24 cellular contexts compared by ENCODE assay signal in the genomic region with DNA sequence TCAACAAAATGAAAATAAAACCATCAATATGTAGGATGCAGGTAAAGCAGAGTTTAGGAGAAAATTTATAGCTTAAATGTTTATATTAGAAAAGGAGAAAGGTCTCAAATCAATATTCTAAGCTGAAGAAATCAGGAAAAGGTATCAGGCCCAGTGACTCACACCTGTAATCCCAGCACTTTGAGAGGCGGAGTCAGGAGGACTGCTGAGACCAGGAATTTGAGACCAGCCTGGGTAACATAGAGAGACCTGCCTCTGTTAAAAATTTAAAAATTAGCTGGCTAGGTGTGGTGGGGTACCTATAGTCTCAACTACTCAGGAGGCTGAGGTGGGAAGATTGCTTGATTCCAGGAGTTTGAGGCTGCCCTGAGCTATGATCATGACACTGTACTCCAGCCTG. TPM values are rescaled to one million over a fixed set of nuclear protein-coding genes. Genes with fewer than 3 reads are reported as not detected.
DNase-seq lines count a peak whose midpoint lies in the region; ATAC-seq and TF ChIP-seq lines count a peak whose summit lies in the region.
"Had no signal": no experiment of that assay in that cellular context is flagged by ENCODE, and none has a peak within 500 bp of the region (broad histone marks: within the 10 kb centered on the region; RNA-seq: fewer than 3 reads in every experiment).

No MANE protein-coding gene starts in this region.

- H3K4me1 ChIP-seq in breast epithelium (no peaks in the 10 kb centered on the region), lung (ENCODE audit: control insufficient read depth in 2 of 2, insufficient read depth in 2 of 2, low read length in 2 of 2) (no peaks in the 10 kb centered on the region)
- H3K4me1 ChIP-seq: vagina had no signal

- no peaks in the 10 kb centered on the region for H3K9me3 ChIP-seq in breast epithelium
- no peaks in the 10 kb centered on the region for H3K9me3 ChIP-seq in lung (ENCODE audit: control insufficient read depth in 2 of 2, insufficient read depth in 1 of 2, low read length in 1 of 2)

- DNase-seq in MCF 10A (ENCODE audit: unreplicated experiment), result peak; percentile 48
- no peak for DNase-seq in breast epithelium (ENCODE audit: low spot score in 2 of 2)
- peak; percentile 26 for DNase-seq in lung (ENCODE audit: low spot score)
- no peak for DNase-seq in dedifferentiated amniotic fluid mesenchymal stem cell (ENCODE audit: extremely low spot score)
- DNase-seq in foreskin fibroblast, result no peak
- no peak for DNase-seq in chondrocyte (ENCODE audit: low spot score)
- DNase-seq: amygdala; caudate nucleus; DND-41; effector memory CD4-positive, alpha-beta T cell; heart left ventricle; lower lobe of right lung; MM.1S; NCI-H748 treated with DMSO at 0.1 percent for 48 hours; posterior cingulate gyrus; SHP77; stimulated activated CD4-positive, alpha-beta T cell treated with anti-CD3 and anti-CD28 coated beads, Interleukin-1b, Interleukin-23, amount 100 ng/mL, for 48 hours; substantia nigra; WERI-Rb-1 had no signal

- no TSS peak for BruUV-seq in MCF 10A (replicated peaks; lab: Mats Ljungman, UMichigan)

- H3K4me3 Mint-ChIP-seq in MCF 10A (ENCODE audit: unreplicated experiment), result no peak overlapping the region
- H3K4me3 Mint-ChIP-seq in activated T-helper 17 cell treated with anti-CD3 and anti-CD28 coated beads, Interleukin-2, amount 50 U/mL, for 72 hours, result peak overlapping the region; percentile 18
- H3K4me3 Mint-ChIP-seq in chondrocyte (ENCODE audit: unreplicated experiment), result no peak overlapping the region
- H3K4me3 Mint-ChIP-seq: nephron had no signal

- 99 to 100% methylated on average over 1 of the region's 1 CpG for WGBS in lung, 2 donors

- TF ChIP-seq POLR2A in breast epithelium (IDR thresholded peaks at IDR 0.05), result no peak

- CTCF ChIA-PET in MCF 10A (lab: Yijun Ruan, JAX), result interaction anchor here (0.6 to 1.8 kb wide), 12 partner anchors 15 to 534 kb away, joined by 3 to 8 read pairs (median 4); no protein-coding TSS in a partner anchor

- POLR2A ChIA-PET in MCF 10A (lab: Yijun Ruan, JAX), result interaction anchor here (0.7 to 2.0 kb wide), 3 partner anchors 11 to 214 kb away, joined by 3 to 6 read pairs (median 3); no protein-coding TSS in a partner anchor

- H3K27ac ChIP-seq in breast epithelium (no peak overlapping the region), lung (ENCODE audit: low read depth in 1 of 2, low read length in 1 of 2) (no peak overlapping the region)
- H3K27ac ChIP-seq: heart left ventricle, lower lobe of right lung, vagina, WERI-Rb-1 had no signal

- H3K36me3 ChIP-seq in breast epithelium (no peaks in the 10 kb centered on the region), lung (ENCODE audit: control insufficient read depth in 2 of 2, insufficient read depth in 2 of 2, low read length in 2 of 2) (peaks cover 0 to 7% of the 10 kb centered on the region in 2 donors)
- H3K36me3 ChIP-seq: WERI-Rb-1 had no signal

- H3K4me1 Mint-ChIP-seq in MCF 10A (ENCODE audit: insufficient read depth, unreplicated experiment), result peaks cover 21% of the 10 kb centered on the region
- H3K4me1 Mint-ChIP-seq in activated T-helper 17 cell treated with anti-CD3 and anti-CD28 coated beads, Interleukin-2, amount 50 U/mL, for 72 hours, result peaks cover 24% of the 10 kb centered on the region
- H3K4me1 Mint-ChIP-seq in chondrocyte (ENCODE audit: low read depth), result peaks cover 8% of the 10 kb centered on the region

- ATAC-seq in activated T-helper 17 cell treated with anti-CD3 and anti-CD28 coated beads, Interleukin-2, amount 50 U/mL, for 72 hours (replicated peaks), result no peak
- ATAC-seq in lung (ENCODE audit: insufficient read depth, low FRiP score), result no peak
- ATAC-seq in GM21390 (IDR thresholded peaks at IDR 0.05; ENCODE audit: unreplicated experiment), result no peak
- ATAC-seq: heart left ventricle, lower lobe of right lung had no signal

- H3K9me3 Mint-ChIP-seq in MCF 10A (ENCODE audit: unreplicated experiment), result peaks cover 33% of the 10 kb centered on the region
- H3K9me3 Mint-ChIP-seq in activated T-helper 17 cell treated with anti-CD3 and anti-CD28 coated beads, Interleukin-2, amount 50 U/mL, for 72 hours, result peaks cover 4% of the 10 kb centered on the region
- H3K9me3 Mint-ChIP-seq in chondrocyte (ENCODE audit: low read depth), result peaks cover 28% of the 10 kb centered on the region

- H3K27me3 Mint-ChIP-seq in MCF 10A (ENCODE audit: insufficient read depth, unreplicated experiment), result no peaks in the 10 kb centered on the region
- no peaks in the 10 kb centered on the region for H3K27me3 Mint-ChIP-seq in activated T-helper 17 cell treated with anti-CD3 and anti-CD28 coated beads, Interleukin-2, amount 50 U/mL, for 72 hours
- peaks cover 3% of the 10 kb centered on the region for H3K27me3 Mint-ChIP-seq in chondrocyte (ENCODE audit: low read depth)
- H3K27me3 Mint-ChIP-seq: IgD-negative memory B cell had no signal

- H3K27me3 ChIP-seq in breast epithelium (no peaks in the 10 kb centered on the region), lung (ENCODE audit: control insufficient read depth, insufficient read depth) (no peaks in the 10 kb centered on the region)
- H3K27me3 ChIP-seq: heart left ventricle, vagina had no signal

- H3K4me3 ChIP-seq in breast epithelium (no peak overlapping the region), lung (no peak overlapping the region), foreskin fibroblast (ENCODE audit: low read depth in 1 of 2, low read length in 2 of 2) (no peak overlapping the region)
- H3K4me3 ChIP-seq: heart left ventricle, lower lobe of right lung, vagina had no signal

- peak overlapping the region; percentile 3 for H3K27ac Mint-ChIP-seq in MCF 10A (ENCODE audit: low read depth, unreplicated experiment)
- peak overlapping the region; percentile 14 for H3K27ac Mint-ChIP-seq in activated T-helper 17 cell treated with anti-CD3 and anti-CD28 coated beads, Interleukin-2, amount 50 U/mL, for 72 hours
- no peak overlapping the region for H3K27ac Mint-ChIP-seq in chondrocyte (ENCODE audit: unreplicated experiment)
- H3K27ac Mint-ChIP-seq: nephron had no signal

- intact Hi-C loops in MCF 10A (cut with micrococcal nuclease), result no loop called here
- intact Hi-C loops in breast epithelium (cut with DNase I; ENCODE audit: low total_unique reads), result no loop called here

- TF ChIP-seq CTCF in MCF 10A (IDR thresholded peaks at IDR 0.05; ENCODE audit: unreplicated experiment) (no peak), breast epithelium (IDR thresholded peaks at IDR 0.05) (no peak), lung (IDR thresholded peaks at IDR 0.05; ENCODE audit: control extremely low read depth, extremely low read depth) (no peak), foreskin fibroblast (IDR thresholded peaks at IDR 0.05; ENCODE audit: low read depth, low read length) (no peak), chondrocyte (IDR thresholded peaks at IDR 0.05) (no peak)

- H3K36me3 Mint-ChIP-seq in MCF 10A (ENCODE audit: insufficient read depth, unreplicated experiment) (peaks cover 1% of the 10 kb centered on the region), chondrocyte (ENCODE audit: low read depth) (peaks cover 5% of the 10 kb centered on the region)
- peaks cover 92% of the 10 kb centered on the region for H3K36me3 Mint-ChIP-seq in activated T-helper 17 cell treated with anti-CD3 and anti-CD28 coated beads, Interleukin-2, amount 50 U/mL, for 72 hours (ENCODE audit: low read depth)

RNA-seq across cellular contexts. Expression of a gene that starts 32.2 kb away (rescaled TPM):
- total RNA-seq in MCF 10A (2022), result 2.8 and 3.0 TPM in 2 replicates
- total RNA-seq in breast epithelium, result 100 to 1,000 TPM in 1 of 3 donors, 10 to 100 TPM in 2; 47.4 to 201 (median 97.0) TPM
- 10 to 100 TPM; 27.4 to 40.1 TPM for total RNA-seq in activated T-helper 17 cell treated with anti-CD3 and anti-CD28 coated beads, Interleukin-2, amount 50 U/mL, for 72 hours
- 10 to 100 TPM; 15.4 to 69.0 TPM for total RNA-seq in lung
- polyA plus RNA-seq in lung, result 10 to 100 TPM; 54.7 to 73.6 TPM
- total RNA-seq in chondrocyte, result 1.2 to 1.5 TPM (median 1.3 TPM) in 3 replicates

RNA-seq across cellular contexts. Expression of a gene that starts 34.1 kb away (rescaled TPM):
- total RNA-seq in MCF 10A (2022) (2.6 TPM in 2 replicates), breast epithelium (100 to 1,000 TPM; 206 to 320 (median 276) TPM), lung (100 to 1,000 TPM; 168 to 208 TPM), chondrocyte (333 to 456 TPM (median 450 TPM) in 3 replicates)
- total RNA-seq in activated T-helper 17 cell treated with anti-CD3 and anti-CD28 coated beads, Interleukin-2, amount 50 U/mL, for 72 hours, result 100 to 1,000 TPM; 432 to 559 TPM
- polyA plus RNA-seq in lung, result 100 to 1,000 TPM in 1 of 2 donors, 10 to 100 TPM in 1; 61.4 to 143 TPM

Comparison
In these comparisons a context has a peak if more than half of its experiments do, and no peak if none do; other contexts are left out.
1. DNase-seq: peak in MCF 10A (single experiment) and lung (single experiment); none in breast epithelium (0 of 2), dedifferentiated amniotic fluid mesenchymal stem cell (single experiment), foreskin fibroblast (0 of 2) and chondrocyte (single experiment).
2. RNA of a gene that starts 34.1 kb away (total RNA-seq): 432 to 559 TPM in activated T-helper 17 cell treated with anti-CD3 and anti-CD28 coated beads, Interleukin-2, amount 50 U/mL, for 72 hours, 333 to 456 TPM in chondrocyte, 206 to 320 TPM in breast epithelium and 168 to 208 TPM in lung; 2.6 TPM in MCF 10A; every median in the first group is over 10 times any median in the second.